Comparison of ENCODE assay signal across 1 cellular context in the genomic region with DNA sequence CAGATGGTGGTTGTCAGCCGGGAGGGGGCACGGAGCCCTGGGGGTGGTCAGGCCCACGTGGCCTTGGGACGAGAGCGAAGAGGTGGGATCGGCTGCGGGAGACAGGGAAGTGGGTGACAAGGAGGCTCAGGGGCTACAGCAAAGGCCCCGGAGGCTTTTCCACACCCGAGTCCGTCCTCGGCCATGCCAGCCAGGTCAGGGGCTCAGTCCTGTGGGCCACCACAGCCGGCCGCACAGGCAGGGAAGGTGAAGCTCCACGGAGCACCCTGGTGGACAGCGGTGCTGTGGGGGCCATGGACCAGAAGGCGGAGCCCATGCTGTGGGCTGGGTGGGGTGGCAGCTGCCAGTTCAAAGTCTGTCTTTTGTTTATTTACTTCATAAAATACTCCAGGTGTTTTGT.
TF ChIP-seq lines count a peak whose summit lies in the region.

No MANE protein-coding gene starts in this region.

TF ChIP-seq in HepG2, 621 proteins besides CTCF, POLR2A, EP300 and RAD21 (continued from another document):
- peak; percentile 65; the same call in 1 of the 2 replicates for TF ChIP-seq ZBTB38 (CRISPR knock-in tag; IDR thresholded peaks at IDR 0.05)
- 0 out of 2 replicates have a peak, but pooled peaks have one; percentile 13 for TF ChIP-seq ZSCAN25 (CRISPR knock-in tag; IDR thresholded peaks at IDR 0.05)
- TF ChIP-seq, protein P1, sequence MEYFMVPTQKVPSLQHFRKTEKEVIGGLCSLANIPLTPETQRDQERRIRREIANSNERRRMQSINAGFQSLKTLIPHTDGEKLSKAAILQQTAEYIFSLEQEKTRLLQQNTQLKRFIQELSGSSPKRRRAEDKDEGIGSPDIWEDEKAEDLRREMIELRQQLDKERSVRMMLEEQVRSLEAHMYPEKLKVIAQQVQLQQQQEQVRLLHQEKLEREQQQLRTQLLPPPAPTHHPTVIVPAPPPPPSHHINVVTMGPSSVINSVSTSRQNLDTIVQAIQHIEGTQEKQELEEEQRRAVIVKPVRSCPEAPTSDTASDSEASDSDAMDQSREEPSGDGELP (IDR thresholded peaks at IDR 0.05; ENCODE audit: borderline replicate concordance, low read depth): peak; percentile 39; the same call in 1 of the 2 replicates
- TF ChIP-seq SALL1 (CRISPR knock-in tag; IDR thresholded peaks at IDR 0.05): peak; percentile 80
- TF ChIP-seq ZKSCAN1 (IDR thresholded peaks at IDR 0.05; ENCODE audit: low read length): no peak
- peak; percentile 47; the same call in 1 of the 2 replicates for TF ChIP-seq ZBTB7B (CRISPR knock-in tag; IDR thresholded peaks at IDR 0.05)
- peak; percentile 75; the same call in 1 of the 2 replicates for TF ChIP-seq SP5 (CRISPR knock-in tag; IDR thresholded peaks at IDR 0.05; ENCODE audit: borderline replicate concordance, low read depth)
- no peak for TF ChIP-seq TP53 (CRISPR knock-in tag; conservative IDR thresholded peaks at IDR 0.05)
- TF ChIP-seq ZNF788 (CRISPR knock-in tag; IDR thresholded peaks at IDR 0.05; ENCODE audit: borderline replicate concordance): no peak
- TF ChIP-seq, protein P2, sequence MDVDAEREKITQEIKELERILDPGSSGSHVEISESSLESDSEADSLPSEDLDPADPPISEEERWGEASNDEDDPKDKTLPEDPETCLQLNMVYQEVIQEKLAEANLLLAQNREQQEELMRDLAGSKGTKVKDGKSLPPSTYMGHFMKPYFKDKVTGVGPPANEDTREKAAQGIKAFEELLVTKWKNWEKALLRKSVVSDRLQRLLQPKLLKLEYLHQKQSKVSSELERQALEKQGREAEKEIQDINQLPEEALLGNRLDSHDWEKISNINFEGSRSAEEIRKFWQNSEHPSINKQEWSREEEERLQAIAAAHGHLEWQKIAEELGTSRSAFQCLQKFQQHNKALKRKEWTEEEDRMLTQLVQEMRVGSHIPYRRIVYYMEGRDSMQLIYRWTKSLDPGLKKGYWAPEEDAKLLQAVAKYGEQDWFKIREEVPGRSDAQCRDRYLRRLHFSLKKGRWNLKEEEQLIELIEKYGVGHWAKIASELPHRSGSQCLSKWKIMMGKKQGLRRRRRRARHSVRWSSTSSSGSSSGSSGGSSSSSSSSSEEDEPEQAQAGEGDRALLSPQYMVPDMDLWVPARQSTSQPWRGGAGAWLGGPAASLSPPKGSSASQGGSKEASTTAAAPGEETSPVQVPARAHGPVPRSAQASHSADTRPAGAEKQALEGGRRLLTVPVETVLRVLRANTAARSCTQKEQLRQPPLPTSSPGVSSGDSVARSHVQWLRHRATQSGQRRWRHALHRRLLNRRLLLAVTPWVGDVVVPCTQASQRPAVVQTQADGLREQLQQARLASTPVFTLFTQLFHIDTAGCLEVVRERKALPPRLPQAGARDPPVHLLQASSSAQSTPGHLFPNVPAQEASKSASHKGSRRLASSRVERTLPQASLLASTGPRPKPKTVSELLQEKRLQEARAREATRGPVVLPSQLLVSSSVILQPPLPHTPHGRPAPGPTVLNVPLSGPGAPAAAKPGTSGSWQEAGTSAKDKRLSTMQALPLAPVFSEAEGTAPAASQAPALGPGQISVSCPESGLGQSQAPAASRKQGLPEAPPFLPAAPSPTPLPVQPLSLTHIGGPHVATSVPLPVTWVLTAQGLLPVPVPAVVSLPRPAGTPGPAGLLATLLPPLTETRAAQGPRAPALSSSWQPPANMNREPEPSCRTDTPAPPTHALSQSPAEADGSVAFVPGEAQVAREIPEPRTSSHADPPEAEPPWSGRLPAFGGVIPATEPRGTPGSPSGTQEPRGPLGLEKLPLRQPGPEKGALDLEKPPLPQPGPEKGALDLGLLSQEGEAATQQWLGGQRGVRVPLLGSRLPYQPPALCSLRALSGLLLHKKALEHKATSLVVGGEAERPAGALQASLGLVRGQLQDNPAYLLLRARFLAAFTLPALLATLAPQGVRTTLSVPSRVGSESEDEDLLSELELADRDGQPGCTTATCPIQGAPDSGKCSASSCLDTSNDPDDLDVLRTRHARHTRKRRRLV (CRISPR knock-in tag; IDR thresholded peaks at IDR 0.05): no peak
- 0 out of 2 replicates have a peak, but pooled peaks have one; percentile 33 for TF ChIP-seq TARDBP (CRISPR knock-in tag; IDR thresholded peaks at IDR 0.05)
- TF ChIP-seq SPEN (CRISPR knock-in tag; IDR thresholded peaks at IDR 0.05; ENCODE audit: low read depth): no peak
- no peak for TF ChIP-seq ATF1 (CRISPR knock-in tag; IDR thresholded peaks at IDR 0.05)
- TF ChIP-seq, protein P3, sequence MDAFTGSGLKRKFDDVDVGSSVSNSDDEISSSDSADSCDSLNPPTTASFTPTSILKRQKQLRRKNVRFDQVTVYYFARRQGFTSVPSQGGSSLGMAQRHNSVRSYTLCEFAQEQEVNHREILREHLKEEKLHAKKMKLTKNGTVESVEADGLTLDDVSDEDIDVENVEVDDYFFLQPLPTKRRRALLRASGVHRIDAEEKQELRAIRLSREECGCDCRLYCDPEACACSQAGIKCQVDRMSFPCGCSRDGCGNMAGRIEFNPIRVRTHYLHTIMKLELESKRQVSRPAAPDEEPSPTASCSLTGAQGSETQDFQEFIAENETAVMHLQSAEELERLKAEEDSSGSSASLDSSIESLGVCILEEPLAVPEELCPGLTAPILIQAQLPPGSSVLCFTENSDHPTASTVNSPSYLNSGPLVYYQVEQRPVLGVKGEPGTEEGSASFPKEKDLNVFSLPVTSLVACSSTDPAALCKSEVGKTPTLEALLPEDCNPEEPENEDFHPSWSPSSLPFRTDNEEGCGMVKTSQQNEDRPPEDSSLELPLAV (CRISPR knock-in tag; conservative IDR thresholded peaks at IDR 0.05; ENCODE audit: low read depth): no peak
- peak; percentile 34; the same call in 1 of the 2 replicates for TF ChIP-seq SAP130 (CRISPR knock-in tag; IDR thresholded peaks at IDR 0.05; ENCODE audit: low read depth)
TF ChIP-seq in HepG2: peak in this region for 24.
